Comparison of ENCODE assay signal across 14 cellular contexts in the genomic region with DNA sequence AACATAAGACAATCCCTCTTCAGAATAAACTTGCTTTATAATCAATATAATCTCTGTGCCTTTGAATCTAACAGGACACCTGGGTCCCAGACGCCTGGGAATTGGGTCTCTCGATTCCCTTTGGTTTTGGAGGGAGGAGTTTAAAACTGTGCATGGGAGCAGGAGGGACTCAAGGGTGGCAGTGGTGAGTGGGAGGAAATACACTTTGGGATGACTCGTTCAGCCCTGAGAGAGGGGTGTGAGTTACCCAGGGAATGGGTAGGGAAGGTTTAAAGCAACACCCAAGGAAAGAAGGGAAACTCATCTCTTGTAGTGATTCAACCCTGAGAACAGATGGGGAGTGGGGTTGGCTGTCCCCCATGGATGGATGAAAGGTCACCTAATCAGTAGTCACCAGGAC. TPM values are rescaled to one million over a fixed set of nuclear protein-coding genes. Genes with fewer than 3 reads are reported as not detected.
DNase-seq lines count a peak whose midpoint lies in the region; ATAC-seq and TF ChIP-seq lines count a peak whose summit lies in the region.
"Had no signal": no experiment of that assay in that cellular context is flagged by ENCODE, and none has a peak within 500 bp of the region (broad histone marks: within the 10 kb centered on the region; RNA-seq: fewer than 3 reads in every experiment).

No MANE protein-coding gene starts in this region.

- no peak overlapping the region for H2AK9ac ChIP-seq in IMR-90 (replicated peaks; ENCODE audit: low read depth, low read length, poor library complexity)

- H3K4me1 ChIP-seq in IMR-90 (ENCODE audit: control insufficient read depth, insufficient read depth, low read length): peaks cover 11% of the 10 kb centered on the region

- H3K4me3 ChIP-seq in IMR-90 (ENCODE audit: insufficient read depth, low read depth, low read length): no peak overlapping the region
- H3K4me3 ChIP-seq: mucosa of descending colon had no signal

- H3K79me1 ChIP-seq in IMR-90 (ENCODE audit: low read depth in 1 of 2, low read length in 2 of 2): peaks cover 16 to 42% of the 10 kb centered on the region in 2 experiments

- ATAC-seq in IMR-90 (ENCODE audit: low read depth): no peak
- ATAC-seq in HG03280 (IDR thresholded peaks at IDR 0.05; ENCODE audit: unreplicated experiment): no peak
- ATAC-seq: mucosa of descending colon, Right ventricle myocardium inferior had no signal

- H2BK120ac ChIP-seq in IMR-90 (ENCODE audit: low read depth, low read length): no peak overlapping the region

- H2BK15ac ChIP-seq in IMR-90 (ENCODE audit: low read depth, low read length): no peak overlapping the region; the same call in 2 of the 3 replicates

- no peak overlapping the region for H3K56ac ChIP-seq in IMR-90 (ENCODE audit: extremely low read depth, insufficient read depth, low read length)

- H3K27me3 ChIP-seq in IMR-90 (ENCODE audit: control insufficient read depth, insufficient read depth, low read length): no peaks in the 10 kb centered on the region

- intact Hi-C loops in IMR-90 (cut with micrococcal nuclease): no loop called here

- no peak overlapping the region for H2AK5ac ChIP-seq in IMR-90 (ENCODE audit: low read depth, low read length)

- TF ChIP-seq CTCF in IMR-90 (conservative IDR thresholded peaks at IDR 0.05; ENCODE audit: low read depth, low read length): no peak
- no peak for TF ChIP-seq CTCF in nephron (IDR thresholded peaks at IDR 0.05; ENCODE audit: unreplicated experiment in 3 of 3)

- dilution Hi-C loops in IMR-90 (cut with HindIII; ENCODE audit: low sequenced_read_pairs, unreplicated experiment): no loop called here

- in situ Hi-C loops in IMR-90 (cut with MboI; ENCODE audit: low sequenced_read_pairs): no loop called here

- H3K9ac ChIP-seq in IMR-90 (ENCODE audit: low read depth, low read length): no peak overlapping the region

- peaks cover 6% of the 10 kb centered on the region for H3K36me3 Mint-ChIP-seq in activated naive CD8-positive, alpha-beta T cell
- H3K36me3 Mint-ChIP-seq in nephron (ENCODE audit: low read depth): peaks cover 6% of the 10 kb centered on the region

- H2AFZ ChIP-seq in IMR-90 (replicated peaks; ENCODE audit: low read length, poor library complexity): no peak overlapping the region

- POLR2A ChIA-PET in IMR-90 (lab: Charles Lee; ENCODE audit: unreplicated experiment): no interaction called here

- H4K8ac ChIP-seq in IMR-90 (ENCODE audit: low read depth in 2 of 2, low read length in 2 of 2): no peak overlapping the region

- H4K20me1 ChIP-seq in IMR-90 (ENCODE audit: insufficient read depth, low read length): 0 out of 2 replicates have a peak, but pooled peaks cover 2% of the 10 kb centered on the region

- no peak overlapping the region for H3K27ac ChIP-seq in IMR-90 (ENCODE audit: insufficient read depth, low read length)

- peak overlapping the region; percentile 72 for H3K27ac Mint-ChIP-seq in activated naive CD8-positive, alpha-beta T cell
- peak overlapping the region in 2 of 3 experiments; percentile 42 to 70 for H3K27ac Mint-ChIP-seq in nephron

- no peak for TF ChIP-seq POLR2A in IMR-90 (IDR thresholded peaks at IDR 0.05; ENCODE audit: low read depth, low read length)

- no peaks in the 10 kb centered on the region for H3K9me3 ChIP-seq in IMR-90 (ENCODE audit: control insufficient read depth, insufficient read depth, low read length)
- H3K9me3 ChIP-seq: mucosa of descending colon had no signal

- peaks cover 42% of the 10 kb centered on the region for H3K4me1 Mint-ChIP-seq in activated naive CD8-positive, alpha-beta T cell (ENCODE audit: low read depth)
- peaks cover 25% of the 10 kb centered on the region for H3K4me1 Mint-ChIP-seq in nephron

- no peak overlapping the region for H3K4ac ChIP-seq in IMR-90 (ENCODE audit: low read depth, low read length)

- H3K9me1 ChIP-seq in IMR-90 (ENCODE audit: insufficient read depth, low read length): peaks cover 25% of the 10 kb centered on the region

- H4K91ac ChIP-seq in IMR-90 (ENCODE audit: insufficient read depth, low read depth, low read length): no peak overlapping the region

- no peaks in the 10 kb centered on the region for H3K27me3 Mint-ChIP-seq in activated naive CD8-positive, alpha-beta T cell
- no peaks in the 10 kb centered on the region for H3K27me3 Mint-ChIP-seq in nephron (ENCODE audit: low read depth)

- H3K23ac ChIP-seq in IMR-90 (ENCODE audit: low read depth, low read length): no peak overlapping the region

- H2BK20ac ChIP-seq in IMR-90 (ENCODE audit: low read depth, low read length): no peak overlapping the region

- H2BK5ac ChIP-seq in IMR-90 (ENCODE audit: low read depth, low read length, poor library complexity, severe bottlenecking): no peak overlapping the region

- no peaks in the 10 kb centered on the region for H3K9me3 Mint-ChIP-seq in activated naive CD8-positive, alpha-beta T cell (ENCODE audit: low read depth)
- no peaks in the 10 kb centered on the region for H3K9me3 Mint-ChIP-seq in nephron

- H3K4me2 ChIP-seq in IMR-90 (ENCODE audit: low read depth, low read length): no peak overlapping the region

- H3K18ac ChIP-seq in IMR-90 (ENCODE audit: low read depth, low read length): no peak overlapping the region

- DNase-seq in DMS 273 (lab: John Stamatoyannopoulos, UW; ENCODE audit: unreplicated experiment): peak; percentile 14
- no peak for DNase-seq in DMS 273 treated with DMSO at 0.1 percent for 48 hours (lab: John Stamatoyannopoulos, UW)
- peak; percentile 34 for DNase-seq in IMR-90
- DNase-seq in A172 (ENCODE audit: low spot score): no peak
- no peak for DNase-seq in stimulated activated CD4-positive, alpha-beta T cell treated with anti-CD3 and anti-CD28 coated beads, Interleukin-15, amount 100 ng/mL, for 24 hours
- DNase-seq: activated CD4-positive, alpha-beta T cell treated with anti-CD3 and anti-CD28 coated beads for 4 hours; aorta; KBM-7; mucosa of descending colon; NCI-H345 had no signal

- TF ChIP-seq RAD21 in IMR-90 (IDR thresholded peaks at IDR 0.05; ENCODE audit: low read length): no peak

- no peaks in the 10 kb centered on the region for H3K36me3 ChIP-seq in IMR-90 (ENCODE audit: control insufficient read depth, insufficient read depth, low read length)

- CTCF ChIA-PET in IMR-90 (lab: Yijun Ruan, JAX): no interaction called here

- H3K4me3 Mint-ChIP-seq in activated naive CD8-positive, alpha-beta T cell: peak overlapping the region; percentile 95
- peak overlapping the region; percentile 96 to 99 (median 97) for H3K4me3 Mint-ChIP-seq in nephron

- H4K5ac ChIP-seq in IMR-90 (ENCODE audit: low read depth, low read length): no peak overlapping the region

- 44% methylated on average over 1 of the region's 3 CpGs; no CpG with 5 or more reads in 1 of the 2 experiments for WGBS in IMR-90 (ENCODE audit: extremely low coverage in 2 of 2, insufficient read length in 1 of 2), 2 experiments

- no peak overlapping the region for H3K14ac ChIP-seq in IMR-90 (replicated peaks; ENCODE audit: low read depth, low read length)

- no TSS peak for BruUV-seq in IMR-90 (replicated peaks; lab: Mats Ljungman, UMichigan)

TF ChIP-seq in IMR-90, 13 proteins besides CTCF, POLR2A, EP300 and RAD21 (continues in another document):
- TF ChIP-seq RFX5 (IDR thresholded peaks at IDR 0.05; ENCODE audit: low read depth, low read length) (no peak), BHLHE40 (IDR thresholded peaks at IDR 0.05; ENCODE audit: low read depth, low read length) (no peak)
- TF ChIP-seq, protein P1, sequence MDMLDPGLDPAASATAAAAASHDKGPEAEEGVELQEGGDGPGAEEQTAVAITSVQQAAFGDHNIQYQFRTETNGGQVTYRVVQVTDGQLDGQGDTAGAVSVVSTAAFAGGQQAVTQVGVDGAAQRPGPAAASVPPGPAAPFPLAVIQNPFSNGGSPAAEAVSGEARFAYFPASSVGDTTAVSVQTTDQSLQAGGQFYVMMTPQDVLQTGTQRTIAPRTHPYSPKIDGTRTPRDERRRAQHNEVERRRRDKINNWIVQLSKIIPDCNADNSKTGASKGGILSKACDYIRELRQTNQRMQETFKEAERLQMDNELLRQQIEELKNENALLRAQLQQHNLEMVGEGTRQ (IDR thresholded peaks at IDR 0.05; ENCODE audit: low read depth, low read length): no peak
- TF ChIP-seq, protein P2, sequence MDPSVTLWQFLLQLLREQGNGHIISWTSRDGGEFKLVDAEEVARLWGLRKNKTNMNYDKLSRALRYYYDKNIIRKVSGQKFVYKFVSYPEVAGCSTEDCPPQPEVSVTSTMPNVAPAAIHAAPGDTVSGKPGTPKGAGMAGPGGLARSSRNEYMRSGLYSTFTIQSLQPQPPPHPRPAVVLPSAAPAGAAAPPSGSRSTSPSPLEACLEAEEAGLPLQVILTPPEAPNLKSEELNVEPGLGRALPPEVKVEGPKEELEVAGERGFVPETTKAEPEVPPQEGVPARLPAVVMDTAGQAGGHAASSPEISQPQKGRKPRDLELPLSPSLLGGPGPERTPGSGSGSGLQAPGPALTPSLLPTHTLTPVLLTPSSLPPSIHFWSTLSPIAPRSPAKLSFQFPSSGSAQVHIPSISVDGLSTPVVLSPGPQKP (IDR thresholded peaks at IDR 0.05; ENCODE audit: borderline replicate concordance, low read depth, low read length): no peak

RNA-seq across cellular contexts. Expression of a gene that starts 1.6 kb away (rescaled TPM):
- 16.1 and 19.5 TPM in 2 replicates for total RNA-seq in IMR-90 (2012; rRNA removed)
- 36.6 and 42.9 TPM in 2 replicates for polyA plus RNA-seq in IMR-90 (2012; rRNA removed)
- polyA plus RNA-seq in IMR-90 (2012; cell fraction: cytosol; rRNA removed): 33.8 and 42.7 TPM in 2 replicates
- polyA plus RNA-seq in IMR-90 (2012; cell fraction: nucleus; rRNA removed; ENCODE audit: low replicate concordance): 26.1 and 34.2 TPM in 2 replicates
- 12.1 and 17.4 TPM in 2 replicates for total RNA-seq in A172 (2014; rRNA removed; shearing (Covaris generic))

RNA-seq across cellular contexts. Expression of a gene that starts 5.2 kb away (rescaled TPM):
- total RNA-seq in IMR-90 (2012; rRNA removed): 0.18 and 0.28 TPM in 2 replicates
- 2.0 and 3.1 TPM in 2 replicates for polyA plus RNA-seq in IMR-90 (2012; rRNA removed)
- polyA plus RNA-seq in IMR-90 (2012; cell fraction: cytosol; rRNA removed): 1.1 and 2.6 TPM in 2 replicates
- 14.4 and 15.6 TPM in 2 replicates for polyA plus RNA-seq in IMR-90 (2012; cell fraction: nucleus; rRNA removed; ENCODE audit: low replicate concordance)
- 0.60 and 3.2 TPM in 2 replicates for total RNA-seq in A172 (2014; rRNA removed; shearing (Covaris generic))

RNA-seq across cellular contexts. Expression of a gene that starts 20.0 kb away (rescaled TPM):
- not detected in 2 replicates for total RNA-seq in IMR-90 (2012; rRNA removed)
- not detected in 2 replicates for polyA plus RNA-seq in IMR-90 (2012; rRNA removed)
- not detected in 2 replicates for polyA plus RNA-seq in IMR-90 (2012; cell fraction: cytosol; rRNA removed)
- 0.02 TPM in 2 replicates for polyA plus RNA-seq in IMR-90 (2012; cell fraction: nucleus; rRNA removed; ENCODE audit: low replicate concordance)
- total RNA-seq in A172 (2014; rRNA removed; shearing (Covaris generic)): not detected in 2 replicates

RNA-seq across cellular contexts. Expression of a gene that starts 41.0 kb away (rescaled TPM):
- total RNA-seq in IMR-90 (2012; rRNA removed): 22.2 and 26.2 TPM in 2 replicates
- polyA plus RNA-seq in IMR-90 (2012; rRNA removed): 20.5 and 20.7 TPM in 2 replicates
- 10.2 and 12.6 TPM in 2 replicates for polyA plus RNA-seq in IMR-90 (2012; cell fraction: cytosol; rRNA removed)
- polyA plus RNA-seq in IMR-90 (2012; cell fraction: nucleus; rRNA removed; ENCODE audit: low replicate concordance): 74.8 and 108 TPM in 2 replicates
- total RNA-seq in A172 (2014; rRNA removed; shearing (Covaris generic)): 28.0 and 29.3 TPM in 2 replicates

RNA-seq across cellular contexts. Expression of a gene that starts 42.2 kb away (rescaled TPM):
- total RNA-seq in IMR-90 (2012; rRNA removed): 1.1 and 1.8 TPM in 2 replicates
- polyA plus RNA-seq in IMR-90 (2012; rRNA removed): 6.1 and 9.0 TPM in 2 replicates
- polyA plus RNA-seq in IMR-90 (2012; cell fraction: cytosol; rRNA removed): 1.7 and 4.9 TPM in 2 replicates
- 28.6 and 51.3 TPM in 2 replicates for polyA plus RNA-seq in IMR-90 (2012; cell fraction: nucleus; rRNA removed; ENCODE audit: low replicate concordance)
- total RNA-seq in A172 (2014; rRNA removed; shearing (Covaris generic)): 3.2 and 7.7 TPM in 2 replicates

Comparison
In these comparisons a context has a peak if more than half of its experiments do, and no peak if none do; other contexts are left out.
1. DNase-seq: peak in DMS 273 (single experiment) and IMR-90 (single experiment); none in DMS 273 treated with DMSO at 0.1 percent for 48 hours (single experiment), A172 (single experiment) and stimulated activated CD4-positive, alpha-beta T cell treated with anti-CD3 and anti-CD28 coated beads, Interleukin-15, amount 100 ng/mL, for 24 hours (single experiment).